In the genomic region with DNA sequence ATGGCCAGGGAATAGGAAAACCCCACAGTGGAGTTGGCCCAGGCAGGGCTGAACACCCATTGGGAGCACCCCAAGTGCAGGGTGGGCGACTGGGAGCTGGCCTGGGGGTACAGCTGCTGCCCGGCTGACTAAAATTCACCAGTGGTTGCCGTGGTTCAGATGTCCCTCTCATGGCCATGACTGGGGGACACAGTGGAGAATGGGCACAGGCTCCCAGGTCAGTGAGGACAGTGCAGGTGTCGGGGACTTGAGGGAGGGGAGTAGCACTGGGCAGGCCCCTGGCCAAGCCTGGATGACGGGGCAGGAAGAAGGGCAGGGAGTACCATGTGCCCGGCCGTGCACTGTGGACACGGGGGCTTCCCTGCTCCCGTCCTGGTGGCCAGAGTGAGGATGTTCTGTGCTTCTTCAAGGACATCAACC, we compare ENCODE assay signal across 7 cellular contexts.
DNase-seq lines count a peak whose midpoint lies in the region; ATAC-seq, FAIRE-seq and TF ChIP-seq lines count a peak whose summit lies in the region.
"Not testable (repeated sequence)": the region's sequence is repeated elsewhere in the genome, so short reads cannot be mapped to it uniquely, and the experiment has no call there.

No MANE protein-coding gene starts in this region.

- TF ChIP-seq CTCF in chondrocyte (IDR thresholded peaks at IDR 0.05); HepG2 (CRISPR knock-in tag; IDR thresholded peaks at IDR 0.05); upper lobe of right lung (IDR thresholded peaks at IDR 0.05): not testable (repeated sequence)

- intact Hi-C loops in HepG2 (cut with micrococcal nuclease; ENCODE audit: unreplicated experiment); sciatic nerve (cut with DNase I); upper lobe of right lung (cut with DNase I): not testable (repeated sequence)

- BruUV-seq in HepG2 (replicated peaks; lab: Mats Ljungman, UMichigan), result not testable (repeated sequence)

- not testable (repeated sequence) for H3K9ac ChIP-seq in HepG2 (ENCODE audit: insufficient read depth, low read depth, low read length)

- H3K27ac ChIP-seq in HepG2 (ENCODE audit: extremely low read length, insufficient read depth, low read length); upper lobe of right lung: not testable (repeated sequence)

- not testable (repeated sequence) for TF ChIP-seq POLR2A in HepG2 (IDR thresholded peaks at IDR 0.05; ENCODE audit: insufficient read depth in 1 of 2, low read depth in 2 of 2, low read length in 2 of 2)

- H3K4me3 ChIP-seq in HepG2 (replicated peaks in 1 of 3; ENCODE audit: insufficient read depth in 1 of 3, low read depth in 2 of 3, low read length in 3 of 3); upper lobe of right lung: not testable (repeated sequence)

- peaks cover 6 to 62% of the 10 kb centered on the region in 2 experiments; a peak in 4 of 5 replicates for H3K27me3 ChIP-seq in HepG2 (ENCODE audit: control insufficient read depth in 1 of 2, insufficient read depth in 2 of 2, low read length in 2 of 2)
- not testable (repeated sequence) for H3K27me3 ChIP-seq in upper lobe of right lung

- not testable (repeated sequence) for H3K27ac Mint-ChIP-seq in chondrocyte (ENCODE audit: unreplicated experiment); stimulated activated naive CD8-positive, alpha-beta T cell treated with anti-CD3 and anti-CD28 coated beads, Interleukin-15, amount 100 ng/mL, for 72 hours

- H3K79me2 ChIP-seq in HepG2 (ENCODE audit: insufficient read depth, low read length), result not testable (repeated sequence)

- POLR2A ChIA-PET in HepG2 (lab: Yijun Ruan, JAX), result not testable (repeated sequence)

- peaks cover 13% of the 10 kb centered on the region for H3K27me3 Mint-ChIP-seq in chondrocyte (ENCODE audit: low read depth)
- H3K27me3 Mint-ChIP-seq in stimulated activated naive CD8-positive, alpha-beta T cell treated with anti-CD3 and anti-CD28 coated beads, Interleukin-15, amount 100 ng/mL, for 72 hours, result peaks cover 37% of the 10 kb centered on the region

- not testable (repeated sequence) for H2AFZ ChIP-seq in HepG2 (ENCODE audit: low read length)

- in situ Hi-C loops in HepG2 (cut with HindIII; ENCODE audit: extremely low pct_ligation_motif_present, low pct_unique_long_range_greater_than_20kb), result not testable (repeated sequence)

- H3K36me3 ChIP-seq in HepG2 (replicated peaks in 1 of 2; ENCODE audit: control insufficient read depth in 1 of 2, insufficient read depth in 2 of 2, low read length in 2 of 2); upper lobe of right lung: not testable (repeated sequence)

- not testable (repeated sequence) for DNase-seq in HTR-8/SVneo (ENCODE audit: insufficient read length, low spot score); HepG2 (ENCODE audit: low spot score); sciatic nerve (ENCODE audit: low spot score); stimulated activated naive CD8-positive, alpha-beta T cell treated with anti-CD3 and anti-CD28 coated beads, Interleukin-15, amount 100 ng/mL, for 72 hours
- DNase-seq in chondrocyte (ENCODE audit: low spot score), result peak; percentile 73
- peak; percentile 81 for DNase-seq in mesenteric fat pad (ENCODE audit: low spot score)
- peak; percentile 50 for DNase-seq in upper lobe of right lung

- H4K20me1 ChIP-seq in HepG2 (ENCODE audit: insufficient read depth, low read length), result not testable (repeated sequence)

- TF ChIP-seq EP300 in HepG2 (IDR thresholded peaks at IDR 0.05; ENCODE audit: low read depth in 2 of 2, low read length in 2 of 2); HepG2 (CRISPR knock-in tag; IDR thresholded peaks at IDR 0.05; ENCODE audit: borderline replicate concordance): not testable (repeated sequence)

- FAIRE-seq in HTR-8/SVneo (lab: Jason Lieb, UNC), result peak; percentile 38
- not testable (repeated sequence) for FAIRE-seq in HepG2 (lab: Jason Lieb, UNC)

- ATAC-seq in HepG2, result peak; percentile 9; the same call in 1 of the 3 replicates
- peak; percentile 7 for ATAC-seq in sciatic nerve
- peak; percentile 3 for ATAC-seq in stimulated activated naive CD8-positive, alpha-beta T cell treated with anti-CD3 and anti-CD28 coated beads, Interleukin-15, amount 100 ng/mL, for 72 hours
- ATAC-seq in upper lobe of right lung, result not testable (repeated sequence)

- TF ChIP-seq RAD21 in HepG2 (CRISPR knock-in tag; IDR thresholded peaks at IDR 0.05), result not testable (repeated sequence)

- H3K4me1 Mint-ChIP-seq in chondrocyte (ENCODE audit: low read depth); stimulated activated naive CD8-positive, alpha-beta T cell treated with anti-CD3 and anti-CD28 coated beads, Interleukin-15, amount 100 ng/mL, for 72 hours: not testable (repeated sequence)

- not testable (repeated sequence) for H3K9me3 Mint-ChIP-seq in chondrocyte (ENCODE audit: low read depth); stimulated activated naive CD8-positive, alpha-beta T cell treated with anti-CD3 and anti-CD28 coated beads, Interleukin-15, amount 100 ng/mL, for 72 hours

- H3K36me3 Mint-ChIP-seq in chondrocyte (ENCODE audit: low read depth), result not testable (repeated sequence)

- WGBS in HepG2 (ENCODE audit: low lambda C conversion rate), result 6% methylated on average over 3 of the region's 9 CpGs

- not testable (repeated sequence) for H3K4me1 ChIP-seq in HepG2 (ENCODE audit: insufficient read depth, low read length); upper lobe of right lung

- H3K9me3 ChIP-seq in HepG2 (ENCODE audit: low read length); upper lobe of right lung: not testable (repeated sequence)

- H3K4me2 ChIP-seq in HepG2 (ENCODE audit: low read depth, low read length), result not testable (repeated sequence)

- CTCF ChIA-PET in HepG2 (lab: Yijun Ruan, JAX; ENCODE audit: low intra/inter-chr PET ratio, low total read pairs), result not testable (repeated sequence)

- H3K4me3 Mint-ChIP-seq in chondrocyte (ENCODE audit: unreplicated experiment); stimulated activated naive CD8-positive, alpha-beta T cell treated with anti-CD3 and anti-CD28 coated beads, Interleukin-15, amount 100 ng/mL, for 72 hours: not testable (repeated sequence)
